In genomic region chr11:10307411-10308207, GRCh38 we compare ENCODE assay signal across 8 cellular contexts. TPM values are rescaled to one million over a fixed set of nuclear protein-coding genes. Genes with fewer than 3 reads are reported as not detected.
DNase-seq lines count a peak whose midpoint lies in the region; ATAC-seq and TF ChIP-seq lines count a peak whose summit lies in the region.

No MANE protein-coding gene starts in this region.

- H3K4me3 ChIP-seq in CD4-positive, CD25-positive, alpha-beta regulatory T cell (ENCODE audit: low read depth, low read length) = peak overlapping the region; percentile 55
- H3K4me3 ChIP-seq in OCI-LY7 (ENCODE audit: low read depth, low read length, poor library complexity, severe bottlenecking) (peak overlapping the region; percentile 62), esophagus (ENCODE audit: low read depth in 1 of 2, low read length in 2 of 2) (peak overlapping the region; percentile 60 to 89), muscle layer of colon (ENCODE audit: low read depth in 1 of 2, low read length in 2 of 2) (peak overlapping the region; percentile 52 to 85)

- H3K27ac ChIP-seq in CD4-positive, CD25-positive, alpha-beta regulatory T cell (ENCODE audit: insufficient read depth, low read length, poor library complexity, severe bottlenecking) = no peak overlapping the region
- H3K27ac ChIP-seq in OCI-LY7 (ENCODE audit: low read depth, low read length, poor library complexity, severe bottlenecking) = peak overlapping the region; percentile 93
- peak overlapping the region; percentile 76 to 82 for H3K27ac ChIP-seq in esophagus (ENCODE audit: low read depth in 2 of 2, low read length in 1 of 2)
- H3K27ac ChIP-seq in muscle layer of colon (ENCODE audit: low read depth, low read length) = peak overlapping the region; percentile 82

- peak overlapping the region; percentile 69 to 99 (median 94) for H3K4me3 Mint-ChIP-seq in CD4-positive, CD25-positive, alpha-beta regulatory T cell

- WGBS in esophagus, 2 donors = 2 to 3% methylated on average over 61 of the region's 61 CpGs

- H3K36me3 ChIP-seq in CD4-positive, CD25-positive, alpha-beta regulatory T cell (ENCODE audit: control insufficient read depth, insufficient read depth, low read length) = no peaks in the 10 kb centered on the region
- H3K36me3 ChIP-seq in OCI-LY7 (ENCODE audit: insufficient read depth, low read length) = no peaks in the 10 kb centered on the region; the same call in 1 of the 2 replicates
- peaks cover 0 to 2% of the 10 kb centered on the region in 2 donors for H3K36me3 ChIP-seq in esophagus (ENCODE audit: control insufficient read depth in 2 of 2, insufficient read depth in 2 of 2, low read length in 1 of 2)
- H3K36me3 ChIP-seq in muscle layer of colon (ENCODE audit: insufficient read depth, low read length) = no peaks in the 10 kb centered on the region

- peaks cover 55% of the 10 kb centered on the region for H3K4me1 ChIP-seq in CD4-positive, CD25-positive, alpha-beta regulatory T cell (ENCODE audit: control insufficient read depth, insufficient read depth, low read length, poor library complexity, severe bottlenecking)
- H3K4me1 ChIP-seq in OCI-LY7 (ENCODE audit: insufficient read depth, low read length, poor library complexity, severe bottlenecking) (peaks cover 97% of the 10 kb centered on the region), esophagus (ENCODE audit: control insufficient read depth in 2 of 2, insufficient read depth in 2 of 2, low read length in 1 of 2) (peaks cover 0 to 16% of the 10 kb centered on the region in 2 donors), muscle layer of colon (ENCODE audit: insufficient read depth, low read length) (peaks cover 41% of the 10 kb centered on the region)

- CTCF ChIA-PET in OCI-LY7 (lab: Charles Lee; ENCODE audit: unreplicated experiment) = interaction anchor here (1.0 to 1.1 kb wide), 3 partner anchors 19 to 100 kb away, joined by 3 to 4 read pairs (median 3); no protein-coding TSS in a partner anchor

- H3K27me3 ChIP-seq in CD4-positive, CD25-positive, alpha-beta regulatory T cell (ENCODE audit: control insufficient read depth, insufficient read depth, low read length) = peaks cover 42% of the 10 kb centered on the region
- H3K27me3 ChIP-seq in esophagus (ENCODE audit: control insufficient read depth in 1 of 2, insufficient read depth in 2 of 2, low read length in 2 of 2) (no peaks in the 10 kb centered on the region), muscle layer of colon (ENCODE audit: control insufficient read depth in 1 of 2, insufficient read depth in 2 of 2, low read length in 2 of 2) (no peaks in the 10 kb centered on the region)

- peak; percentile 99 for TF ChIP-seq CTCF in OCI-LY7 (conservative IDR thresholded peaks at IDR 0.05; ENCODE audit: low read length)

- peaks cover 0 to 4% (median 0%) of the 10 kb centered on the region in 7 donors for H3K9me3 Mint-ChIP-seq in CD4-positive, CD25-positive, alpha-beta regulatory T cell

- H3K27ac Mint-ChIP-seq in CD4-positive, CD25-positive, alpha-beta regulatory T cell = peak overlapping the region in 1 of 3 donors; percentile 79

- peak overlapping the region; percentile 76 for H3K4me2 ChIP-seq in OCI-LY7 (ENCODE audit: low read length)

- H3K79me2 ChIP-seq in OCI-LY7 (ENCODE audit: insufficient read depth, low read depth, low read length) = no peaks in the 10 kb centered on the region

- H3K9me3 ChIP-seq in CD4-positive, CD25-positive, alpha-beta regulatory T cell (ENCODE audit: control insufficient read depth in 2 of 2, low read length in 2 of 2) = no peaks in the 10 kb centered on the region
- no peaks in the 10 kb centered on the region; the same call in 1 of the 2 replicates for H3K9me3 ChIP-seq in OCI-LY7 (ENCODE audit: low read length)
- no peaks in the 10 kb centered on the region for H3K9me3 ChIP-seq in esophagus (ENCODE audit: control insufficient read depth in 2 of 2, insufficient read depth in 1 of 2, low read depth in 1 of 2, low read length in 1 of 2)
- no peaks in the 10 kb centered on the region for H3K9me3 ChIP-seq in muscle layer of colon (ENCODE audit: low read length)

- H3K9me2 ChIP-seq in OCI-LY7 (ENCODE audit: insufficient read depth, low read length) = no peaks in the 10 kb centered on the region

- H4K20me1 ChIP-seq in OCI-LY7 (ENCODE audit: insufficient read depth, low read length) = no peaks in the 10 kb centered on the region

- DNase-seq in CD4-positive, CD25-positive, alpha-beta regulatory T cell = peak; percentile 64 to 80 (median 76)
- DNase-seq in OCI-LY7 (ENCODE audit: low spot score) (peak; percentile 83), activated T-cell treated with anti-CD3 and anti-CD28 coated beads for 48 hours (ENCODE audit: low read depth) (peak; percentile 82)
- DNase-seq in stimulated activated CD8-positive, alpha-beta memory T cell treated with anti-CD3 and anti-CD28 coated beads, Interleukin-7, amount 100 ng/mL, for 24 hours (ENCODE audit: low read depth) = peak; percentile 66

- POLR2A ChIA-PET in OCI-LY7 (lab: Charles Lee) = interaction anchor here (0.6 to 3.1 kb wide), 4 partner anchors 8 to 49 kb away, joined by 3 to 23 read pairs (median 4); no protein-coding TSS in a partner anchor

- peaks cover 8 to 50% (median 22%) of the 10 kb centered on the region in 4 donors for H3K4me1 Mint-ChIP-seq in CD4-positive, CD25-positive, alpha-beta regulatory T cell

- ATAC-seq in CD4-positive, CD25-positive, alpha-beta regulatory T cell (ENCODE audit: low read depth in 2 of 2) = peak; percentile 62 to 72
- ATAC-seq in GM19324 (IDR thresholded peaks at IDR 0.05; ENCODE audit: low FRiP score, unreplicated experiment) (peak; percentile 71), HG03442 (IDR thresholded peaks at IDR 0.05; ENCODE audit: unreplicated experiment) (peak; percentile 64)

- H2AFZ ChIP-seq in OCI-LY7 (ENCODE audit: low read length) = peak overlapping the region; percentile 64

- peak overlapping the region; percentile 98 for H3K9ac ChIP-seq in muscle layer of colon (ENCODE audit: low read length)

- H3K27me3 Mint-ChIP-seq in CD4-positive, CD25-positive, alpha-beta regulatory T cell = peaks cover 88% of the 10 kb centered on the region

- H3K36me3 Mint-ChIP-seq in CD4-positive, CD25-positive, alpha-beta regulatory T cell = no peaks in the 10 kb centered on the region

- intact Hi-C loops in OCI-LY7 (cut with micrococcal nuclease; ENCODE audit: unreplicated experiment) = loop anchor here (1.0 to 2.0 kb wide), 4 partner anchors 99 to 549 kb away; no protein-coding TSS in a partner anchor

- no TSS peak for BruUV-seq in OCI-LY7 (replicated peaks; lab: Mats Ljungman, UMichigan)

RNA-seq across cellular contexts. Expression of gene ADM, which starts 2.7 kb away (rescaled TPM):
- 0.39 TPM for total RNA-seq in CD4-positive, CD25-positive, alpha-beta regulatory T cell
- not detected for polyA plus RNA-seq in CD4-positive, CD25-positive, alpha-beta regulatory T cell
- total RNA-seq in OCI-LY7 (2014; rRNA removed; shearing (Covaris generic)) = 4.9 and 5.9 TPM in 2 replicates
- total RNA-seq in OCI-LY7 (2022) = 0.20 and 0.46 TPM in 2 replicates
- polyA plus RNA-seq in esophagus = 10 to 100 TPM; 33.9 to 52.1 TPM

RNA-seq across cellular contexts. Expression of gene SBF2, which starts 13.6 kb away (rescaled TPM):
- 5.5 TPM for total RNA-seq in CD4-positive, CD25-positive, alpha-beta regulatory T cell
- 1 to 10 TPM; 1.1 to 2.1 (median 1.7) TPM for polyA plus RNA-seq in CD4-positive, CD25-positive, alpha-beta regulatory T cell
- total RNA-seq in OCI-LY7 (2014; rRNA removed; shearing (Covaris generic)) = 12.4 and 14.3 TPM in 2 replicates
- 12.9 and 15.2 TPM in 2 replicates for total RNA-seq in OCI-LY7 (2022)
- 10 to 100 TPM in 1 of 2 donors, 1 to 10 TPM in 1; 8.5 to 12.1 TPM for polyA plus RNA-seq in esophagus
